Comparison of ENCODE assay signal across 8 cellular contexts in the genomic region with DNA sequence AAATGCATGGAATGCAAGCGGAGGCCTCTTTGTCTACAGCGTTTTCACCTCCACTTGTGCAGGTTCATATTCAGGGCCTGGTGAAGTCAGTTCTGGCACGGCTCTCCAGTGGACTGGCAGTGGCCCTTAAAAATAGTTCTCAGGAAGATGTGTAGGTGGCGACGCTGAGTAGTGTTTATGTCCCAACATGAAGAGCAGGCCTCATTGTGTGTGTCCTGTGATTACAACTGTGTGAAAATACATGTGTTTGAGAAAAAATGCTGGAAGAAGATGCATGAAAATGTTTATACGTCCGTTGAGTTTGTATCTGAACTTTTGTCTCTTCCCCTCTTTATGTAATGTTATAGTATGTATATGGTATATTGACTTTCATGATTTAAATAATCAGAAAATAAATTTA. TPM values are rescaled to one million over a fixed set of nuclear protein-coding genes. Genes with fewer than 3 reads are reported as not detected.
DNase-seq lines count a peak whose midpoint lies in the region; ATAC-seq and TF ChIP-seq lines count a peak whose summit lies in the region.

No MANE protein-coding gene starts in this region.

- DNase-seq in NCI-H2171 treated with DMSO at 0.1 percent for 48 hours (lab: John Stamatoyannopoulos, UW) (peak; percentile 12), NCI-H2171 (lab: John Stamatoyannopoulos, UW) (no peak), NB4 (ENCODE audit: low read depth) (peak; percentile 85), T-helper 1 cell (peak in 3 of 5 donors; percentile 3 to 72 (median 5)), fibroblast of mammary gland (ENCODE audit: low read depth) (peak; percentile 42), renal cortical epithelial cell (ENCODE audit: low read depth) (peak; percentile 70)
- no peak for DNase-seq in effector CD8-positive, alpha-beta T cell (lab: John Stamatoyannopoulos, UW)

- TF ChIP-seq CTCF in NB4 (IDR thresholded peaks at IDR 0.05; ENCODE audit: low read depth, low read length) (peak; percentile 57), fibroblast of mammary gland (conservative IDR thresholded peaks at IDR 0.05; ENCODE audit: control insufficient read depth, insufficient read depth, low read depth, low read length) (no peak)

- H3K4me3 ChIP-seq in NB4 (ENCODE audit: low read depth, low read length) (no peak overlapping the region), fibroblast of mammary gland (ENCODE audit: control insufficient read depth, low read depth, low read length) (no peak overlapping the region)

- ATAC-seq in HG03571 (IDR thresholded peaks at IDR 0.05; ENCODE audit: unreplicated experiment), result no peak

- no peak for TF ChIP-seq POLR2A in NB4 (IDR thresholded peaks at IDR 0.05; ENCODE audit: extremely low read depth, insufficient read length)

RNA-seq across cellular contexts. Expression of a gene that starts 7.2 kb away (rescaled TPM):
- total RNA-seq in renal cortical epithelial cell, result 1.6 and 9.2 TPM in 2 replicates

Comparison
In these comparisons a context has a peak if more than half of its experiments do, and no peak if none do; other contexts are left out.
1. DNase-seq: peak in NCI-H2171 treated with DMSO at 0.1 percent for 48 hours (single experiment), NB4 (single experiment), T-helper 1 cell (3 of 5), fibroblast of mammary gland (single experiment) and renal cortical epithelial cell (single experiment); none in NCI-H2171 (single experiment) and effector CD8-positive, alpha-beta T cell (single experiment).